In the genomic region with DNA sequence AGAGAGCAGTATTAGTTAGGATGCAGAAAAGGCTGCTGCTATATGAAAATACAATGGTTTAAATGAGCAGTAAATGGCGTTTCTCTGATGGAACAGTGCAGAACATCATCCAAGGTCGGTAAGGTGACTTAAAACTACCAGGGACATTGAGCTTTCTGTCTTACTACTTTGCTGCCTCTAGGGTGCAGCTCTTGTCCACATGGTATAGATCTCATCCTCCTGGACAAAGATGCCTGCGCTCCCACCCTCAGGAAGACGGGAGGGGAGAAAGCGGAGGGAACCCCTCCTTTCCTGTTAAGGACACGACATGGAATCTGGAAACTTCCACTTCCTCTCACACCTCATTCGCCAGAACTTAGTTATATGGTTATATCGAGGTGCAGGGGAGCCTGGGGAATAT, we compare ENCODE assay signal across 9 cellular contexts.
DNase-seq lines count a peak whose midpoint lies in the region; ATAC-seq and TF ChIP-seq lines count a peak whose summit lies in the region.
"Had no signal": no experiment of that assay in that cellular context is flagged by ENCODE, and none has a peak within 500 bp of the region (broad histone marks: within the 10 kb centered on the region; RNA-seq: fewer than 3 reads in every experiment).

No MANE protein-coding gene starts in this region.

- TF ChIP-seq POLR2A in sigmoid colon (IDR thresholded peaks at IDR 0.05) = no peak

- ATAC-seq in HG03571 (IDR thresholded peaks at IDR 0.05; ENCODE audit: unreplicated experiment) (no peak), GM21528 (IDR thresholded peaks at IDR 0.05; ENCODE audit: low FRiP score, unreplicated experiment) (no peak)

- H3K9ac ChIP-seq in OCI-LY1 (ENCODE audit: low read length) = no peak overlapping the region

- H3K4me1 ChIP-seq in OCI-LY1 (ENCODE audit: insufficient read depth, low read length, severe bottlenecking) (no peaks in the 10 kb centered on the region), sigmoid colon (peaks cover 0 to 8% (median 0%) of the 10 kb centered on the region in 4 donors)

- no peak for TF ChIP-seq EP300 in sigmoid colon (IDR thresholded peaks at IDR 0.05)

- no peaks in the 10 kb centered on the region for H3K79me2 ChIP-seq in OCI-LY1 (ENCODE audit: insufficient read depth, low read length)

- intact Hi-C loops in sigmoid colon (cut with DNase I) = no loop called here

- H3K27ac ChIP-seq in OCI-LY1 (ENCODE audit: low read depth, low read length, poor library complexity, severe bottlenecking) (no peak overlapping the region), sigmoid colon (peak overlapping the region; percentile 9 to 55 (median 30))

- H3K4me3 ChIP-seq in OCI-LY1 (ENCODE audit: low read depth, low read length, poor library complexity, severe bottlenecking) (no peak overlapping the region), fibroblast of pulmonary artery (replicated peaks; ENCODE audit: low read depth, low read length) (no peak overlapping the region), sigmoid colon (no peak overlapping the region)

- no peak overlapping the region for H3K4me2 ChIP-seq in OCI-LY1 (ENCODE audit: low read length)

- no peaks in the 10 kb centered on the region for H3K36me3 ChIP-seq in OCI-LY1 (ENCODE audit: insufficient read depth, low read length)
- H3K36me3 ChIP-seq in sigmoid colon = no peaks in the 10 kb centered on the region

- WGBS in sigmoid colon, 2 donors = 60 to 63% methylated on average over 8 of the region's 8 CpGs

- H3K27me3 ChIP-seq in OCI-LY1 (ENCODE audit: insufficient read depth, low read length) (no peaks in the 10 kb centered on the region), sigmoid colon (no peaks in the 10 kb centered on the region)

- no peaks in the 10 kb centered on the region for H3K9me3 ChIP-seq in OCI-LY1 (ENCODE audit: low read length)
- no peaks in the 10 kb centered on the region for H3K9me3 ChIP-seq in sigmoid colon

- H3F3A ChIP-seq in OCI-LY1 (ENCODE audit: insufficient read depth, low read length) = no peaks in the 10 kb centered on the region

- no peak overlapping the region for H2AFZ ChIP-seq in OCI-LY1 (ENCODE audit: low read length)

- TF ChIP-seq CTCF in GM12873 (IDR thresholded peaks at IDR 0.05; ENCODE audit: insufficient read depth, low read depth, low read length, missing control alignments) (peak; percentile 30), OCI-LY1 (IDR thresholded peaks at IDR 0.05; ENCODE audit: low read length) (peak; percentile 44), fibroblast of pulmonary artery (IDR thresholded peaks at IDR 0.05; ENCODE audit: low read length, missing control alignments) (peak; percentile 35), sigmoid colon (IDR thresholded peaks at IDR 0.05) (no peak)

- DNase-seq in fibroblast of pulmonary artery (ENCODE audit: low read depth) (peak; percentile 24), sigmoid colon (no peak)
- DNase-seq in activated CD4-positive, alpha-beta T cell treated with anti-CD3 and anti-CD28 coated beads for 48 hours = no peak
- DNase-seq: Karpas-422; stimulated activated CD4-positive, alpha-beta T cell treated with anti-CD3 and anti-CD28 coated beads, Interleukin-4, amount 100 ng/mL, for 24 hours had no signal

- no peaks in the 10 kb centered on the region for H4K20me1 ChIP-seq in OCI-LY1 (ENCODE audit: insufficient read depth, low read length)

- H3K9me2 ChIP-seq in OCI-LY1 (ENCODE audit: low read depth, low read length) = no peaks in the 10 kb centered on the region

Comparison
In these comparisons a context has a peak if more than half of its experiments do, and no peak if none do; other contexts are left out.
1. CTCF ChIP-seq: peak in GM12873 (single experiment), OCI-LY1 (single experiment) and fibroblast of pulmonary artery (single experiment); none in sigmoid colon (0 of 4).